1 cellular context compared by ENCODE assay signal in genomic region chr2:86223098-86223681, GRCh38.
TF ChIP-seq lines count a peak whose summit lies in the region.

No MANE protein-coding gene starts in this region.

TF ChIP-seq in IMR-90, 13 proteins besides CTCF, POLR2A, EP300 and RAD21:
- no peak for TF ChIP-seq MAZ (IDR thresholded peaks at IDR 0.05; ENCODE audit: borderline replicate concordance, low read depth, low read length)
- no peak for TF ChIP-seq CHD1 (IDR thresholded peaks at IDR 0.05; ENCODE audit: low read depth, low read length)
- no peak for TF ChIP-seq FOS (IDR thresholded peaks at IDR 0.05; ENCODE audit: low read depth, low read length)
- TF ChIP-seq MAFK (IDR thresholded peaks at IDR 0.05; ENCODE audit: low read depth, low read length), result no peak
- no peak for TF ChIP-seq SMC3 (IDR thresholded peaks at IDR 0.05; ENCODE audit: low read depth, low read length)
